In the genomic region with DNA sequence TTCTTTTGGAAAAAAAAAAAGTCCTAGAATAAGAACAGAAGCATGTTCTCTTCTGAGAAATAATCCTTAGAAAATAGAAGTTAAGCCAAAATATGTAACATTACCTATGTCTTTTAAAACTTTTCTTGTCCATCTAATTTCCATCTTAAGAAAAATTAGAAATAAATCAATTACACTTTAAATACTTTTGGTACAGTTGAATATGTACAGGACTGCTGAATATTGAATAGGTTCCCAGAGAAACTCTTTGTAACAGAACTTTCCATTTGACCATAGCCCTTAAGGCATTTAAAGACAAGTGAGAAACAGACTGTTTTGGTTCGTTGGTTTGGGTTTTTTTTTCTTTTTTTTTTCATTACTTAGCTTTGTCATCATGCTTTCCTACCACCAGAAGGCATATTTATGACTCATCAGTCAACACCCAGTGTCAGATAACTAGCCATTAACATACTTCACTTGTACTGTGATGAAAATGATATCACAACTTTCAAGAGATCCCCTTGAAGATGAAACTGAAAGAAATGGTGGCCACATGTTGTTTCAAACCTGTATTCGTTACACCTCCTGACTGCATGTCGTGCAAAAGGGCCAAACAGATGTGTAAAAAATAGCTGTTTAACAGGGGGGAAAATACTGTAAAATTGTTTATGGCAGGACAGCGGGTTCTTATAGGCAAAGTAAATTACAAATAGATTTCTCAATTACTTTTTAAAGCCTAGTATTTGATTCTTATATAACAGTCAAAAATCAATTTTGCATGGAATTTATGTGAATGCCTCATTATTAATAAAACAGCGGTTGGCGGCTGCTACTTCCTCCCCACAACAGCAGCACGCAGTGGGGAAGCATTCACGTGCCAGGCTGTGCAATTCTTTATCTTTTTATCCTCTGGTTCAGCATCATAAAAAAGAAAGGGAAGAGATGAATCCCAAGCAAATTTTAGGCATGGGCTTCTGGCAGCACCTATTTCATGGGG, we compare ENCODE assay signal across 8 cellular contexts.
DNase-seq lines count a peak whose midpoint lies in the region; ATAC-seq and TF ChIP-seq lines count a peak whose summit lies in the region.

No MANE protein-coding gene starts in this region.

- intact Hi-C loops in vagina (cut with DNase I), result no loop called here

- no peaks in the 10 kb centered on the region for H3K36me3 ChIP-seq in vagina

- TF ChIP-seq POLR2A in vagina (IDR thresholded peaks at IDR 0.05), result no peak

- H3K4me1 ChIP-seq in vagina, result no peaks in the 10 kb centered on the region

- no peak overlapping the region for H3K27ac ChIP-seq in vagina

- no peaks in the 10 kb centered on the region for H3K9me3 ChIP-seq in vagina

- TF ChIP-seq CTCF in AG10803 (conservative IDR thresholded peaks at IDR 0.05; ENCODE audit: low read length) (no peak), vagina (IDR thresholded peaks at IDR 0.05) (no peak)

- DNase-seq in AG10803 (ENCODE audit: low read depth) (peak; percentile 24), NCI-H2227 (lab: John Stamatoyannopoulos, UW; ENCODE audit: unreplicated experiment) (peak; percentile 68), fibroblast of gingiva (ENCODE audit: low read depth) (peak; percentile 4), NCI-H345 treated with DMSO at 0.1 percent for 48 hours (lab: John Stamatoyannopoulos, UW; ENCODE audit: unreplicated experiment) (no peak), SKM-1 treated with dmso at 0.1 percent for 144 hours (lab: John Stamatoyannopoulos, UW; ENCODE audit: unreplicated experiment) (no peak), vagina (ENCODE audit: extremely low spot score in 2 of 2) (no peak)

- H3K4me3 ChIP-seq in AG10803 (ENCODE audit: low read length), result no peak overlapping the region
- no peak overlapping the region for H3K4me3 ChIP-seq in vagina

- peak; percentile 99 for ATAC-seq in GM18508 (IDR thresholded peaks at IDR 0.05; ENCODE audit: insufficient read depth, unreplicated experiment)
- peak; percentile 98 for ATAC-seq in HG02798 (IDR thresholded peaks at IDR 0.05; ENCODE audit: poor library complexity, unreplicated experiment)

- no peaks in the 10 kb centered on the region for H3K27me3 ChIP-seq in vagina

Comparison
In these comparisons a context has a peak if more than half of its experiments do, and no peak if none do; other contexts are left out.
1. DNase-seq: peak in AG10803 (single experiment), NCI-H2227 (single experiment) and fibroblast of gingiva (single experiment); none in NCI-H345 treated with DMSO at 0.1 percent for 48 hours (single experiment), SKM-1 treated with dmso at 0.1 percent for 144 hours (single experiment) and vagina (0 of 2).